ENCODE assay signal across 15 cellular contexts in the genomic region with DNA sequence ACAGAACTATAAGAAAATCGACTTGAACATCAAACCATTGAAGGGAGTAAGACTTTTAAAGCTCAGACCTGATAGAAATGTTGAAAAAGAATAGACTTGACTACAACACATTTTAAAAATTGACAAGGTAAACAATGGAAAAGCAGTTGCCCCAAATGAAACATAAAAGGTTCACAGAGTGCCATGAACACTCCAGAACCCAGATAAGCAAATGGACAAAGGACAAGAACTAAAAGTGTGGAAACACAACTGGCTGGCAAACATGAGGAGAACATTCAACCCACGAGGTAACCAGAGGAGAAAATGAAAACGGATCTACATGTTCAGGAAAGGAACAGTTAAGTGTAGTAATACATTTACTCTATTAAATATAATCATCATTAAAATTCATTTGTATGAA.
"Had no signal": no experiment of that assay in that cellular context is flagged by ENCODE, and none has a peak within 500 bp of the region (broad histone marks: within the 10 kb centered on the region; RNA-seq: fewer than 3 reads in every experiment).

No MANE protein-coding gene starts in this region.

- H3K27me3 ChIP-seq: hepatocyte, upper lobe of right lung had no signal

- H3K9me3 ChIP-seq: mucosa of descending colon, upper lobe of right lung had no signal

- ATAC-seq: activated naive CD4-positive, alpha-beta T cell treated with anti-CD3 and anti-CD28 coated beads, Interleukin-2, amount 50 U/mL, for 72 hours; mucosa of descending colon; stimulated activated naive B cell treated with anti-CD40 and anti-IgM and Interleukin-4, amounts not matched to agents 10 μg/mL and 1 μg/mL and 100 μg/mL, for 72 hours; T-cell; upper lobe of right lung had no signal

- H3K4me3 Mint-ChIP-seq: immature natural killer cell; memory B cell; stimulated activated naive B cell treated with anti-CD40 and anti-IgM and Interleukin-4, amounts not matched to agents 10 μg/mL and 1 μg/mL and 100 μg/mL, for 72 hours; T-cell had no signal

- H3K27ac ChIP-seq: hepatocyte, upper lobe of right lung had no signal

- DNase-seq: activated CD4-positive, alpha-beta T cell treated with anti-CD3 and anti-CD28 coated beads for 1 hour; activated T-cell treated with anti-CD3 and anti-CD28 coated beads, Interleukin-2, amount 50 U/mL, for 1 hour; effector CD4-positive, alpha-beta T cell; foreskin fibroblast; immature natural killer cell; mucosa of descending colon; nucleus accumbens; stimulated activated CD4-positive, alpha-beta T cell treated with anti-CD3 and anti-CD28 coated beads, Interleukin-2, amount 100 ng/mL, for 48 hours; stimulated activated CD8-positive, alpha-beta memory T cell treated with anti-CD3 and anti-CD28 coated beads, Interleukin-4, amount 100 ng/mL, for 48 hours; stimulated activated naive B cell treated with anti-CD40 and anti-IgM and Interleukin-4, amounts not matched to agents 10 μg/mL and 1 μg/mL and 100 μg/mL, for 72 hours; T-cell; upper lobe of right lung had no signal

- H3K4me3 ChIP-seq: hepatocyte, mucosa of descending colon, upper lobe of right lung had no signal

- H3K4me1 Mint-ChIP-seq: immature natural killer cell had no signal

- H3K27ac Mint-ChIP-seq: activated naive CD4-positive, alpha-beta T cell treated with anti-CD3 and anti-CD28 coated beads, Interleukin-2, amount 50 U/mL, for 72 hours; memory B cell; stimulated activated naive B cell treated with anti-CD40 and anti-IgM and Interleukin-4, amounts not matched to agents 10 μg/mL and 1 μg/mL and 100 μg/mL, for 72 hours; T-cell had no signal

- H3K27me3 Mint-ChIP-seq: memory B cell; stimulated activated naive B cell treated with anti-CD40 and anti-IgM and Interleukin-4, amounts not matched to agents 10 μg/mL and 1 μg/mL and 100 μg/mL, for 72 hours; T-cell had no signal
